Comparison of ENCODE assay signal across 19 cellular contexts in genomic region chr7:139075871-139076686, GRCh38. TPM values are rescaled to one million over a fixed set of nuclear protein-coding genes. Genes with fewer than 3 reads are reported as not detected.
DNase-seq lines count a peak whose midpoint lies in the region; ATAC-seq, FAIRE-seq and TF ChIP-seq lines count a peak whose summit lies in the region.
"Had no signal": no experiment of that assay in that cellular context is flagged by ENCODE, and none has a peak within 500 bp of the region (broad histone marks: within the 10 kb centered on the region; RNA-seq: fewer than 3 reads in every experiment).

No MANE protein-coding gene starts in this region.

- DNase-seq in CD4-positive, alpha-beta T cell, result no peak
- DNase-seq in activated CD8-positive, alpha-beta T cell treated with anti-CD3 and anti-CD28 coated beads, Interleukin-2, amount 10 ng/mL, durations not matched to agents 7 days and 5 days, result peak; percentile 21
- DNase-seq in HepG2 (ENCODE audit: low spot score) (peak; percentile 45), NCI-H526 (lab: John Stamatoyannopoulos, UW) (no peak), KBM-7 (no peak), glutamatergic neuron (no peak)
- DNase-seq in stimulated activated CD4-positive, alpha-beta T cell treated with anti-CD3 and anti-CD28 coated beads, Interleukin-2, amount 100 ng/mL, for 48 hours, result no peak
- DNase-seq: BE2C; brain microvascular endothelial cell; effector CD4-positive, alpha-beta T cell; H9; NCI-H1092; NCI-H2227 treated with DMSO at 0.1 percent for 48 hours; substantia nigra had no signal

- in situ Hi-C loops in HepG2 (cut with HindIII; ENCODE audit: extremely low pct_ligation_motif_present, low pct_unique_long_range_greater_than_20kb), result no loop called here
- in situ Hi-C loops in KBM-7 (cut with MboI; ENCODE audit: low pct_unique_long_range_greater_than_20kb, low sequenced_read_pairs), result no loop called here

- H3K9me3 ChIP-seq in CD4-positive, alpha-beta T cell (ENCODE audit: control insufficient read depth, low read length), result no peaks in the 10 kb centered on the region
- H3K9me3 ChIP-seq in HepG2 (ENCODE audit: low read length), result no peaks in the 10 kb centered on the region
- H3K9me3 ChIP-seq: BE2C had no signal

- peak; percentile 37 for FAIRE-seq in HepG2 (lab: Jason Lieb, UNC)

- H3K27me3 ChIP-seq in CD4-positive, alpha-beta T cell (ENCODE audit: control insufficient read depth, insufficient read depth, low read length), result no peaks in the 10 kb centered on the region
- no peaks in the 10 kb centered on the region for H3K27me3 ChIP-seq in HepG2 (ENCODE audit: control insufficient read depth in 1 of 2, insufficient read depth in 2 of 2, low read length in 2 of 2)
- H3K27me3 ChIP-seq: BE2C, brain microvascular endothelial cell had no signal

- no peak for TF ChIP-seq CTCF in 22Rv1 (IDR thresholded peaks at IDR 0.05)
- TF ChIP-seq CTCF in CD4-positive, alpha-beta T cell (IDR thresholded peaks at IDR 0.05), result no peak
- no peak for TF ChIP-seq CTCF in HepG2 (CRISPR knock-in tag; IDR thresholded peaks at IDR 0.05)
- no peak for TF ChIP-seq CTCF in glutamatergic neuron (IDR thresholded peaks at IDR 0.05; ENCODE audit: partially characterized antibody, unreplicated experiment)

- peaks cover 73% of the 10 kb centered on the region for H3K4me1 Mint-ChIP-seq in CD4-positive, alpha-beta T cell (ENCODE audit: low read depth)
- peaks cover 86% of the 10 kb centered on the region for H3K4me1 Mint-ChIP-seq in activated CD8-positive, alpha-beta T cell treated with anti-CD3 and anti-CD28 coated beads, Interleukin-2, amount 10 ng/mL, durations not matched to agents 7 days and 5 days (ENCODE audit: low read depth)
- H3K4me1 Mint-ChIP-seq in glutamatergic neuron (ENCODE audit: low read depth, unreplicated experiment), result no peaks in the 10 kb centered on the region

- no peak for TF ChIP-seq POLR2A in HepG2 (IDR thresholded peaks at IDR 0.05; ENCODE audit: insufficient read depth in 1 of 2, low read depth in 2 of 2, low read length in 2 of 2)

- H3K36me3 ChIP-seq in HepG2 (replicated peaks in 1 of 2; ENCODE audit: control insufficient read depth in 1 of 2, insufficient read depth in 2 of 2, low read length in 2 of 2), result peaks cover 15 to 63% of the 10 kb centered on the region in 2 experiments

- peak overlapping the region; percentile 84 for H3K27ac Mint-ChIP-seq in CD4-positive, alpha-beta T cell
- H3K27ac Mint-ChIP-seq in activated CD8-positive, alpha-beta T cell treated with anti-CD3 and anti-CD28 coated beads, Interleukin-2, amount 10 ng/mL, durations not matched to agents 7 days and 5 days, result peak overlapping the region; percentile 77
- no peak overlapping the region for H3K27ac Mint-ChIP-seq in glutamatergic neuron (ENCODE audit: unreplicated experiment)

- no peaks in the 10 kb centered on the region for H3K9me3 Mint-ChIP-seq in CD4-positive, alpha-beta T cell
- no peaks in the 10 kb centered on the region for H3K9me3 Mint-ChIP-seq in activated CD8-positive, alpha-beta T cell treated with anti-CD3 and anti-CD28 coated beads, Interleukin-2, amount 10 ng/mL, durations not matched to agents 7 days and 5 days (ENCODE audit: insufficient read depth)
- H3K9me3 Mint-ChIP-seq in glutamatergic neuron (ENCODE audit: unreplicated experiment), result no peaks in the 10 kb centered on the region
- H3K9me3 Mint-ChIP-seq: activated T-helper 2 cell treated with anti-CD3 and anti-CD28 coated beads, Interferon-gamma antibody, Interleukin-2, Interleukin-4, amounts not matched to agents 10 μg/mL and 5 μg/mL and 100 μg/mL, durations not matched to agents 14 hours and 24 hours and 36 hours; H9; memory B cell had no signal

- peaks cover 29% of the 10 kb centered on the region for H3K4me1 ChIP-seq in HepG2 (ENCODE audit: insufficient read depth, low read length)
- H3K4me1 ChIP-seq: BE2C had no signal

- no peaks in the 10 kb centered on the region; the same call in 1 of the 2 replicates for H4K20me1 ChIP-seq in HepG2 (ENCODE audit: insufficient read depth, low read length)

- peak overlapping the region; percentile 61 for H3K4me2 ChIP-seq in HepG2 (ENCODE audit: low read depth, low read length)
- H3K4me2 ChIP-seq: smooth muscle cell had no signal

- BruUV-seq in HepG2 (replicated peaks; lab: Mats Ljungman, UMichigan), result no TSS peak

- H3K79me2 ChIP-seq in HepG2 (ENCODE audit: insufficient read depth, low read length), result no peaks in the 10 kb centered on the region

- WGBS in HepG2 (ENCODE audit: low lambda C conversion rate), result 38% methylated on average over 11 of the region's 11 CpGs

- H3K36me3 Mint-ChIP-seq in CD4-positive, alpha-beta T cell (ENCODE audit: low read depth), result peaks cover 98% of the 10 kb centered on the region
- H3K36me3 Mint-ChIP-seq in activated CD8-positive, alpha-beta T cell treated with anti-CD3 and anti-CD28 coated beads, Interleukin-2, amount 10 ng/mL, durations not matched to agents 7 days and 5 days (ENCODE audit: low read depth), result peaks cover 90% of the 10 kb centered on the region
- no peaks in the 10 kb centered on the region for H3K36me3 Mint-ChIP-seq in glutamatergic neuron (ENCODE audit: unreplicated experiment)

- CTCF ChIA-PET in CD4-positive, alpha-beta T cell (lab: Charles Lee), result interaction anchor here (1.2 to 4.0 kb wide), 20 partner anchors 8 to 190 kb away, joined by 4 to 38 read pairs (median 9); a partner anchor contains a TSS
- CTCF ChIA-PET in activated CD8-positive, alpha-beta T cell treated with anti-CD3 and anti-CD28 coated beads, Interleukin-2, amount 10 ng/mL, durations not matched to agents 7 days and 5 days (lab: Charles Lee), result interaction anchor here (1.2 to 5.5 kb wide), 23 partner anchors 9 to 299 kb away, joined by 3 to 43 read pairs (median 10); a partner anchor contains a TSS
- CTCF ChIA-PET in HepG2 (lab: Yijun Ruan, JAX; ENCODE audit: low intra/inter-chr PET ratio, low total read pairs), result interaction anchor here (1.8 kb wide), 1 partner anchor 59 kb away, joined by 34 read pairs; no protein-coding TSS in a partner anchor

- H3K27ac ChIP-seq in 22Rv1, result peak overlapping the region; percentile 54
- no peak overlapping the region for H3K27ac ChIP-seq in CD4-positive, alpha-beta T cell (ENCODE audit: low read depth, low read length)
- peak overlapping the region; percentile 65 for H3K27ac ChIP-seq in HepG2 (ENCODE audit: extremely low read length, insufficient read depth, low read length)
- H3K27ac ChIP-seq: brain microvascular endothelial cell, SK-N-MC had no signal

- TF ChIP-seq RAD21 in HepG2 (CRISPR knock-in tag; IDR thresholded peaks at IDR 0.05), result no peak

- POLR2A ChIA-PET in CD4-positive, alpha-beta T cell (lab: Charles Lee), result interaction anchor here (1.0 to 6.2 kb wide), 12 partner anchors 10 to 189 kb away, joined by 3 to 60 read pairs (median 6); a partner anchor contains a TSS
- POLR2A ChIA-PET in activated CD8-positive, alpha-beta T cell treated with anti-CD3 and anti-CD28 coated beads, Interleukin-2, amount 10 ng/mL, durations not matched to agents 7 days and 5 days (lab: Charles Lee), result interaction anchor here (1.4 to 2.4 kb wide), 3 partner anchors 10 to 19 kb away, joined by 5 to 10 read pairs (median 6); no protein-coding TSS in a partner anchor
- POLR2A ChIA-PET in HepG2 (lab: Yijun Ruan, JAX), result interaction anchor here (1.7 kb wide), 1 partner anchor 156 kb away, joined by 4 read pairs; no protein-coding TSS in a partner anchor

- no peak overlapping the region for H3K9ac ChIP-seq in HepG2 (ENCODE audit: insufficient read depth, low read depth, low read length)

- no peak overlapping the region for H2AFZ ChIP-seq in HepG2 (ENCODE audit: low read length)

- intact Hi-C loops in CD4-positive, alpha-beta T cell (cut with DNase I, micrococcal nuclease), result loop anchor here (1.0 to 5.0 kb wide), 7 partner anchors 19 to 190 kb away; partner anchors contain the start of gene ZC3HAV1 (in 1 of the 2)
- intact Hi-C loops in HepG2 (cut with micrococcal nuclease; ENCODE audit: unreplicated experiment), result loop anchor here (1.0 to 2.0 kb wide), 3 partner anchors 57 to 190 kb away; a partner anchor contains a TSS

- no peaks in the 10 kb centered on the region for H3K27me3 Mint-ChIP-seq in CD4-positive, alpha-beta T cell
- H3K27me3 Mint-ChIP-seq in activated CD8-positive, alpha-beta T cell treated with anti-CD3 and anti-CD28 coated beads, Interleukin-2, amount 10 ng/mL, durations not matched to agents 7 days and 5 days (ENCODE audit: low read depth), result no peaks in the 10 kb centered on the region
- peaks cover 4% of the 10 kb centered on the region for H3K27me3 Mint-ChIP-seq in glutamatergic neuron (ENCODE audit: unreplicated experiment)
- H3K27me3 Mint-ChIP-seq: memory B cell had no signal

- H3K4me3 Mint-ChIP-seq in CD4-positive, alpha-beta T cell, result no peak overlapping the region
- H3K4me3 Mint-ChIP-seq in activated CD8-positive, alpha-beta T cell treated with anti-CD3 and anti-CD28 coated beads, Interleukin-2, amount 10 ng/mL, durations not matched to agents 7 days and 5 days, result no peak overlapping the region
- H3K4me3 Mint-ChIP-seq in glutamatergic neuron (ENCODE audit: unreplicated experiment), result no peak overlapping the region
- H3K4me3 Mint-ChIP-seq: H9, memory B cell had no signal

- no peak for ATAC-seq in CD4-positive, alpha-beta T cell (ENCODE audit: poor library complexity)
- no peak for ATAC-seq in activated CD8-positive, alpha-beta T cell treated with anti-CD3 and anti-CD28 coated beads, Interleukin-2, amount 10 ng/mL, durations not matched to agents 7 days and 5 days
- peak; percentile 80 for ATAC-seq in HepG2

- H3K4me3 ChIP-seq in HepG2 (replicated peaks in 1 of 3; ENCODE audit: insufficient read depth in 1 of 3, low read depth in 2 of 3, low read length in 3 of 3), result no peak overlapping the region
- H3K4me3 ChIP-seq: SK-N-MC, smooth muscle cell had no signal

- TF ChIP-seq EP300 in HepG2 (IDR thresholded peaks at IDR 0.05; ENCODE audit: low read depth in 2 of 2, low read length in 2 of 2) (no peak; a peak in 1 of 4 replicates), HepG2 (CRISPR knock-in tag; IDR thresholded peaks at IDR 0.05; ENCODE audit: borderline replicate concordance) (no peak)

RNA-seq across cellular contexts. Expression of gene ZC3HAV1, which starts 33.4 kb away (rescaled TPM):
- total RNA-seq in CD4-positive, alpha-beta T cell, result 100 to 1,000 TPM; 169 to 178 TPM
- 100 to 1,000 TPM; 121 to 122 TPM for total RNA-seq in activated CD8-positive, alpha-beta T cell treated with anti-CD3 and anti-CD28 coated beads, Interleukin-2, amount 10 ng/mL, durations not matched to agents 7 days and 5 days
- total RNA-seq in HepG2 (2016; rRNA removed; fragmentation: Illumina TruSeq; extraction: Trizol), result 23.7 and 33.5 TPM in 2 replicates
- 3.5 and 4.3 TPM in 2 replicates for total RNA-seq in HepG2 (2016; cell fraction: cytosol; rRNA removed; fragmentation: Illumina TruSeq; extraction: Trizol; ENCODE audit: low read depth)
- total RNA-seq in HepG2 (2016; cell fraction: insoluble cytoplasmic fraction; rRNA removed; fragmentation: Illumina TruSeq; extraction: Trizol), result 22.9 and 29.8 TPM in 2 replicates
- 9.5 and 10.0 TPM in 2 replicates for total RNA-seq in HepG2 (2016; cell fraction: membrane; rRNA removed; fragmentation: Illumina TruSeq; extraction: Trizol)
- 19.8 and 20.1 TPM in 2 replicates for total RNA-seq in HepG2 (2016; cell fraction: nucleus; rRNA removed; fragmentation: Illumina TruSeq; extraction: Trizol)
- 12.7 and 13.7 TPM in 2 replicates for polyA plus RNA-seq in HepG2 (2011; rRNA removed)
- polyA plus RNA-seq in HepG2 (2011; cell fraction: cytosol; rRNA removed), result 6.8 and 12.0 TPM in 2 replicates
- 5.7 and 7.7 TPM in 2 replicates for polyA plus RNA-seq in HepG2 (2011; cell fraction: nucleus; rRNA removed)
- 9.0 and 9.1 TPM in 2 replicates for polyA plus RNA-seq in HepG2 (2012)
- 0.80 and 0.85 TPM in 2 replicates for polyA plus RNA-seq in HepG2 (2016; cell fraction: cytosol; fragmentation: Illumina TruSeq; extraction: Trizol; ENCODE audit: low read depth)
- polyA plus RNA-seq in HepG2 (2016; cell fraction: insoluble cytoplasmic fraction; fragmentation: Illumina TruSeq; extraction: Trizol; ENCODE audit: low read depth), result 25.7 and 27.7 TPM in 2 replicates
- 2.5 and 2.7 TPM in 2 replicates for polyA plus RNA-seq in HepG2 (2016; cell fraction: membrane; fragmentation: Illumina TruSeq; extraction: Trizol; ENCODE audit: low read depth)
- polyA plus RNA-seq in HepG2 (2016; cell fraction: nucleus; fragmentation: Illumina TruSeq; extraction: Trizol; ENCODE audit: insufficient read depth, low read depth), result 17.5 and 18.1 TPM in 2 replicates
- polyA minus RNA-seq in HepG2 (2011; rRNA and poly(A)+ RNA removed; ENCODE audit: low replicate concordance), result 30.1 and 55.4 TPM in 2 replicates
- polyA minus RNA-seq in HepG2 (2011; cell fraction: cytosol; rRNA and poly(A)+ RNA removed), result 18.6 and 25.6 TPM in 2 replicates
- polyA minus RNA-seq in HepG2 (2011; cell fraction: nucleus; rRNA and poly(A)+ RNA removed), result 17.3 and 24.6 TPM in 2 replicates
- 13.5 TPM for total RNA-seq in glutamatergic neuron (ENCODE audit: unreplicated experiment)

RNA-seq across cellular contexts. Expression of gene ZC3HAV1L, which starts 40.2 kb away (rescaled TPM):
- under 1 TPM; 0.44 to 0.50 TPM for total RNA-seq in CD4-positive, alpha-beta T cell
- 10 to 100 TPM; 17.3 to 20.2 TPM for total RNA-seq in activated CD8-positive, alpha-beta T cell treated with anti-CD3 and anti-CD28 coated beads, Interleukin-2, amount 10 ng/mL, durations not matched to agents 7 days and 5 days
- total RNA-seq in HepG2 (2016; rRNA removed; fragmentation: Illumina TruSeq; extraction: Trizol) (8.4 and 11.5 TPM in 2 replicates), glutamatergic neuron (ENCODE audit: unreplicated experiment) (5.8 TPM)
- 0.61 and 0.79 TPM in 2 replicates for total RNA-seq in HepG2 (2016; cell fraction: cytosol; rRNA removed; fragmentation: Illumina TruSeq; extraction: Trizol; ENCODE audit: low read depth)
- total RNA-seq in HepG2 (2016; cell fraction: insoluble cytoplasmic fraction; rRNA removed; fragmentation: Illumina TruSeq; extraction: Trizol), result 9.5 and 10.9 TPM in 2 replicates
- total RNA-seq in HepG2 (2016; cell fraction: membrane; rRNA removed; fragmentation: Illumina TruSeq; extraction: Trizol), result 3.9 and 4.7 TPM in 2 replicates
- 6.5 and 8.2 TPM in 2 replicates for total RNA-seq in HepG2 (2016; cell fraction: nucleus; rRNA removed; fragmentation: Illumina TruSeq; extraction: Trizol)
- polyA plus RNA-seq in HepG2 (2011; rRNA removed), result 10.5 and 11.1 TPM in 2 replicates
- polyA plus RNA-seq in HepG2 (2011; cell fraction: cytosol; rRNA removed), result 9.0 and 9.4 TPM in 2 replicates
- polyA plus RNA-seq in HepG2 (2011; cell fraction: nucleus; rRNA removed), result 12.6 and 15.0 TPM in 2 replicates
- polyA plus RNA-seq in HepG2 (2012), result 3.6 and 4.2 TPM in 2 replicates
- 0.07 TPM in 1 of 2 replicates, not detected in the other for polyA plus RNA-seq in HepG2 (2016; cell fraction: cytosol; fragmentation: Illumina TruSeq; extraction: Trizol; ENCODE audit: low read depth)
- polyA plus RNA-seq in HepG2 (2016; cell fraction: insoluble cytoplasmic fraction; fragmentation: Illumina TruSeq; extraction: Trizol; ENCODE audit: low read depth), result 4.0 and 4.1 TPM in 2 replicates
- 0.38 TPM in 1 of 2 replicates, not detected in the other for polyA plus RNA-seq in HepG2 (2016; cell fraction: membrane; fragmentation: Illumina TruSeq; extraction: Trizol; ENCODE audit: low read depth)
- 4.1 and 4.5 TPM in 2 replicates for polyA plus RNA-seq in HepG2 (2016; cell fraction: nucleus; fragmentation: Illumina TruSeq; extraction: Trizol; ENCODE audit: insufficient read depth, low read depth)
- polyA minus RNA-seq in HepG2 (2011; rRNA and poly(A)+ RNA removed; ENCODE audit: low replicate concordance), result 6.5 and 23.7 TPM in 2 replicates
- polyA minus RNA-seq in HepG2 (2011; cell fraction: cytosol; rRNA and poly(A)+ RNA removed), result 24.9 and 27.7 TPM in 2 replicates
- 11.1 and 12.1 TPM in 2 replicates for polyA minus RNA-seq in HepG2 (2011; cell fraction: nucleus; rRNA and poly(A)+ RNA removed)
- total RNA-seq: H9 had no signal

Comparison
In these comparisons a context has a peak if more than half of its experiments do, and no peak if none do; other contexts are left out.
1. DNase-seq: peak in activated CD8-positive, alpha-beta T cell treated with anti-CD3 and anti-CD28 coated beads, Interleukin-2, amount 10 ng/mL, durations not matched to agents 7 days and 5 days (single experiment) and HepG2 (single experiment); none in CD4-positive, alpha-beta T cell (0 of 10), NCI-H526 (0 of 2), KBM-7 (single experiment), stimulated activated CD4-positive, alpha-beta T cell treated with anti-CD3 and anti-CD28 coated beads, Interleukin-2, amount 100 ng/mL, for 48 hours (0 of 2) and glutamatergic neuron (single experiment).